Comparison of ENCODE assay signal across 8 cellular contexts in genomic region chr13:100588350-100589177, GRCh38. TPM values are rescaled to one million over a fixed set of nuclear protein-coding genes. Genes with fewer than 3 reads are reported as not detected.
DNase-seq lines count a peak whose midpoint lies in the region; ATAC-seq and TF ChIP-seq lines count a peak whose summit lies in the region.

GGACT (minus strand) TSS chr13:100588789; CDS start chr13:100532591, 56,198 bp downstream.

- peak within 1 kb of the TSS; percentile 71 for H2AFZ ChIP-seq in PC-3 (ENCODE audit: low read length)

- BruUV-seq in Caco-2 (replicated peaks; lab: Mats Ljungman, UMichigan), result no TSS peak
- no TSS peak for BruUV-seq in PC-3 (replicated peaks; lab: Mats Ljungman, UMichigan)

- H3K4me1 Mint-ChIP-seq in Caco-2 (ENCODE audit: low read depth, unreplicated experiment) (peaks cover 7% of the 10 kb centered on the region), neural crest cell (peaks cover 15% of the 10 kb centered on the region)

- peak within 1 kb of the TSS; percentile 81 for H3K4me2 ChIP-seq in PC-3 (ENCODE audit: low read length)

- POLR2A ChIA-PET in Caco-2 (lab: Charles Lee), result no interaction called here
- POLR2A ChIA-PET in PC-3 (lab: Charles Lee; ENCODE audit: unreplicated experiment), result interaction anchor here (0.7 kb wide), 1 partner anchor 13 kb away, joined by 4 read pairs; no protein-coding TSS in a partner anchor

- H3K27me3 ChIP-seq in Caco-2 (replicated peaks; ENCODE audit: control insufficient read depth, insufficient read depth, low read length) (no peaks in the 10 kb centered on the region), PC-3 (ENCODE audit: low read length) (no peaks in the 10 kb centered on the region)

- peak; percentile 79 to 92 for DNase-seq in Caco-2
- peak; percentile 27 for DNase-seq in PC-3
- peak; percentile 74 to 80 for DNase-seq in activated T-helper 1 cell treated with anti-CD3 and anti-CD28 coated beads, Interleukin-2, amount 50 U/mL, for 16 hours (ENCODE audit: low read depth in 1 of 2, low spot score in 1 of 2)
- DNase-seq in fibroblast of the aortic adventitia (ENCODE audit: low read depth), result peak; percentile 47
- peak; percentile 74 for DNase-seq in neural crest cell (ENCODE audit: low read depth, low spot score)
- peak; percentile 26 for DNase-seq in stromal cell of bone marrow (ENCODE audit: low read depth)

- H3K36me3 Mint-ChIP-seq in Caco-2 (ENCODE audit: insufficient read depth, unreplicated experiment) (peaks cover 5% of the 10 kb centered on the region), neural crest cell (ENCODE audit: low read depth) (no peaks in the 10 kb centered on the region)

- H3K9me3 Mint-ChIP-seq in Caco-2 (ENCODE audit: unreplicated experiment) (no peaks in the 10 kb centered on the region), neural crest cell (peaks cover 7% of the 10 kb centered on the region)

- H3K27me3 Mint-ChIP-seq in Caco-2 (ENCODE audit: insufficient read depth, unreplicated experiment) (no peaks in the 10 kb centered on the region), neural crest cell (ENCODE audit: low read depth) (peaks cover 7% of the 10 kb centered on the region)

- H3K27ac Mint-ChIP-seq in Caco-2 (ENCODE audit: unreplicated experiment) (peak within 1 kb of the TSS; percentile 85), neural crest cell (ENCODE audit: unreplicated experiment) (no peak within 1 kb of the TSS)

- intact Hi-C loops in Caco-2 (cut with micrococcal nuclease; ENCODE audit: unreplicated experiment) (loop anchor here (2.0 kb wide), 1 partner anchor 16 kb away; no protein-coding TSS in a partner anchor), PC-3 (cut with micrococcal nuclease) (no loop called here)

- TF ChIP-seq CTCF in Caco-2 (IDR thresholded peaks at IDR 0.05; ENCODE audit: insufficient read depth in 1 of 2, low read depth in 1 of 2, low read length in 1 of 2, severe bottlenecking in 1 of 2, unreplicated experiment in 1 of 2) (peak; percentile 45 to 75), PC-3 (conservative IDR thresholded peaks at IDR 0.05; ENCODE audit: low read depth, low read length) (peak; percentile 51), fibroblast of the aortic adventitia (IDR thresholded peaks at IDR 0.05; ENCODE audit: insufficient read depth, low read length) (peak; percentile 50), neural crest cell (conservative IDR thresholded peaks at IDR 0.05) (peak; percentile 79)

- 0 out of 2 replicates have a peak, but pooled peaks cover 10% of the 10 kb centered on the region for H3K4me1 ChIP-seq in Caco-2
- H3K4me1 ChIP-seq in PC-3 (ENCODE audit: insufficient read depth, low read length), result no peaks in the 10 kb centered on the region

- H3K9me3 ChIP-seq in Caco-2 (no peaks in the 10 kb centered on the region), PC-3 (ENCODE audit: low read length) (no peaks in the 10 kb centered on the region)

- no peaks in the 10 kb centered on the region for H3K79me2 ChIP-seq in PC-3 (ENCODE audit: low read length)

- peak within 1 kb of the TSS; percentile 61 for H3K9ac ChIP-seq in PC-3 (ENCODE audit: low read length)

- peak; percentile 93 for ATAC-seq in GM19351 (IDR thresholded peaks at IDR 0.05; ENCODE audit: unreplicated experiment)
- peak; percentile 93 for ATAC-seq in HG03469 (IDR thresholded peaks at IDR 0.05; ENCODE audit: unreplicated experiment)
- peak; percentile 92 for ATAC-seq in PC-3

- H3K27ac ChIP-seq in PC-3 (ENCODE audit: low read length), result no peak within 1 kb of the TSS

- no peaks in the 10 kb centered on the region for H4K20me1 ChIP-seq in PC-3 (ENCODE audit: low read length)

- no peaks in the 10 kb centered on the region for H3K36me3 ChIP-seq in Caco-2 (ENCODE audit: control insufficient read depth, insufficient read depth, low read length)
- H3K36me3 ChIP-seq in PC-3 (ENCODE audit: low read depth, low read length), result no peaks in the 10 kb centered on the region

- peak within 1 kb of the TSS; percentile 83 for H3K4me3 Mint-ChIP-seq in Caco-2 (ENCODE audit: unreplicated experiment)
- peak within 1 kb of the TSS; percentile 78 for H3K4me3 Mint-ChIP-seq in neural crest cell

- H3F3A ChIP-seq in PC-3 (ENCODE audit: low read length, unreplicated experiment), result no peaks in the 10 kb centered on the region

- no peaks in the 10 kb centered on the region for H3K9me2 ChIP-seq in PC-3 (replicated peaks; ENCODE audit: low read length)

- H3K4me3 ChIP-seq in Caco-2 (ENCODE audit: low read depth, low read length) (peak within 1 kb of the TSS; percentile 72), PC-3 (ENCODE audit: low read length) (peak within 1 kb of the TSS; percentile 63), fibroblast of the aortic adventitia (ENCODE audit: low read depth, low read length) (peak within 1 kb of the TSS; percentile 65)

- CTCF ChIA-PET in Caco-2 (lab: Charles Lee) (interaction anchor here (0.8 to 1.0 kb wide), 2 partner anchors 16 kb away, joined by 4 read pairs; no protein-coding TSS in a partner anchor), PC-3 (lab: Charles Lee) (interaction anchor here (0.7 kb wide), 1 partner anchor 11 kb away, joined by 3 read pairs; no protein-coding TSS in a partner anchor)

RNA-seq across cellular contexts. Expression of gene GGACT, which starts in this region (rescaled TPM):
- 3.5 and 3.6 TPM in 2 replicates for total RNA-seq in Caco-2 (2022)
- 0.40 and 0.77 TPM in 2 replicates for total RNA-seq in PC-3 (2014; rRNA removed)
- total RNA-seq in fibroblast of the aortic adventitia (ENCODE audit: low replicate concordance), result 5.9 and 9.1 TPM in 2 replicates
- 4.3 and 5.9 TPM in 2 replicates for total RNA-seq in neural crest cell

Comparison
In these comparisons a context has a peak if more than half of its experiments do, and no peak if none do; other contexts are left out.
1. Peak in DNase-seq, ATAC-seq, H3K4me3 ChIP-seq, H3K9ac ChIP-seq and H3K4me2 ChIP-seq in PC-3; RNA of the gene not detected or under 1 TPM.
2. DNase-seq: peak in every context shown above with its lines; median percentile 86 in Caco-2; 77 in activated T-helper 1 cell treated with anti-CD3 and anti-CD28 coated beads, Interleukin-2, amount 50 U/mL, for 16 hours; 74 in neural crest cell; 47 in fibroblast of the aortic adventitia; 27 in PC-3; 26 in stromal cell of bone marrow.